Comparison of ENCODE assay signal across 29 cellular contexts in genomic region chr10:48412081-48412480, GRCh38.
"Had no signal": no experiment of that assay in that cellular context is flagged by ENCODE, and none has a peak within 500 bp of the region (broad histone marks: within the 10 kb centered on the region; RNA-seq: fewer than 3 reads in every experiment).

No MANE protein-coding gene starts in this region.

- FAIRE-seq: endometrium, endothelial cell of umbilical vein, frontal cortex had no signal

- H3K27me3 ChIP-seq: adrenal gland, body of pancreas, colonic mucosa had no signal

- H3K36me3 ChIP-seq: adrenal gland, colonic mucosa had no signal

- H3K4me1 ChIP-seq: adrenal gland, colonic mucosa had no signal

- DNase-seq: activated CD4-positive, alpha-beta T cell treated with anti-CD3 and anti-CD28 coated beads for 48 hours; activated CD4-positive, alpha-beta T cell treated with anti-CD3 and anti-CD28 coated beads, Interleukin-2, amount 50 U/mL, for 1 hour; activated CD4-positive, alpha-beta T cell treated with anti-CD3 and anti-CD28 coated beads, Interleukin-2, amount 50 U/mL, for 48 hours; activated CD8-positive, alpha-beta memory T cell treated with anti-CD3 and anti-CD28 coated beads for 24 hours; activated CD8-positive, alpha-beta T cell treated with anti-CD3 and anti-CD28 coated beads for 36 hours; activated effector memory CD4-positive, alpha-beta T cell treated with Interleukin-2 at 50 U/mL for 16 hours; activated gamma-delta T cell treated with Interleukin-2 at 50 U/mL for 16 hours; activated naive CD4-positive, alpha-beta T cell treated with anti-CD3 and anti-CD28 coated beads, Interleukin-2, amount 50 U/mL, for 16 hours; activated naive CD4-positive, alpha-beta T cell treated with Interleukin-2 at 50 U/mL for 16 hours; activated T-cell treated with anti-CD3 and anti-CD28 coated beads, Interleukin-2, amount 50 U/mL, for 4 hours; adrenal gland; amygdala; aorta; body of pancreas; caudate nucleus; cerebellar nuclear complex; colonic mucosa; effector CD8-positive, alpha-beta T cell; foreskin fibroblast; head of caudate nucleus; hippocampal formation; T-helper 17 cell; T1000 had no signal

- ATAC-seq: activated CD8-positive, alpha-beta T cell treated with anti-CD3 and anti-CD28 coated beads for 36 hours; activated T-cell treated with anti-CD3 and anti-CD28 coated beads, Interleukin-2, amount 50 U/mL, for 4 hours; activated T-helper 17 cell treated with anti-CD3 and anti-CD28 coated beads, Interleukin-2, amount 50 U/mL, for 72 hours; body of pancreas; esophagus mucosa; T-helper 17 cell had no signal

- H3K27ac ChIP-seq: adrenal gland, body of pancreas, colonic mucosa, epithelial cell of prostate had no signal

- H3K4me3 ChIP-seq: adrenal gland, body of pancreas, colonic mucosa had no signal

- H3K9me3 ChIP-seq: colonic mucosa had no signal
